Comparison of ENCODE assay signal across 17 cellular contexts in the genomic region with DNA sequence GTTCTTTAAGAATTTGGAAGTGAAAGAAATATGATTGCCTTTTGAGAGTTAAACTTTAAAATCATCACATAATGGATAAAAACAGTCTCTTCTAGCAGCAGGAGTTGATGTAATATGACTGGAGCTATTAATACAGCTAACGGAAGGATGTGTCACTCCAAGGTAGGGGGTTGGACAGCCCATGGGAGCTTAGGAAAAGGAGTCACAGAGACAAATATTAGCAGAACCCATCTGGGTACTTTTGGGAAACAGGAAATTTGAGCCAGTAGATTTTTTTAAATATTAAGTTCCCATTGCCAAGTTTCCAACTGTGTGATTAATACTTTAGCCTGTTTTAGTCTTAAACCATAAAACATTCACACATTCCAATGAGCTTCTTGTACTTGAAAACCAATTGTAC.
DNase-seq lines count a peak whose midpoint lies in the region; ATAC-seq, FAIRE-seq and TF ChIP-seq lines count a peak whose summit lies in the region.
"Had no signal": no experiment of that assay in that cellular context is flagged by ENCODE, and none has a peak within 500 bp of the region (broad histone marks: within the 10 kb centered on the region; RNA-seq: fewer than 3 reads in every experiment).

No MANE protein-coding gene starts in this region.

- no peaks in the 10 kb centered on the region for H3K4me1 Mint-ChIP-seq in activated CD4-positive, alpha-beta memory T cell treated with anti-CD3 and anti-CD28 coated beads, Interleukin-2, amount 10 ng/mL, durations not matched to agents 7 days and 5 days
- H3K4me1 Mint-ChIP-seq: natural killer cell had no signal

- TF ChIP-seq CTCF in brain microvascular endothelial cell (IDR thresholded peaks at IDR 0.05; ENCODE audit: low read depth, low read length, missing control alignments) (no peak), HepG2 (CRISPR knock-in tag; IDR thresholded peaks at IDR 0.05) (no peak)

- CTCF ChIA-PET in activated CD4-positive, alpha-beta memory T cell treated with anti-CD3 and anti-CD28 coated beads, Interleukin-2, amount 10 ng/mL, durations not matched to agents 7 days and 5 days (lab: Charles Lee): no interaction called here
- CTCF ChIA-PET in HepG2 (lab: Yijun Ruan, JAX; ENCODE audit: low intra/inter-chr PET ratio, low total read pairs): no interaction called here

- no peak for TF ChIP-seq EP300 in HepG2 (IDR thresholded peaks at IDR 0.05; ENCODE audit: low read depth in 2 of 2, low read length in 2 of 2)
- no peak for TF ChIP-seq EP300 in HepG2 (CRISPR knock-in tag; IDR thresholded peaks at IDR 0.05; ENCODE audit: borderline replicate concordance)

- BruUV-seq in HepG2 (replicated peaks; lab: Mats Ljungman, UMichigan): no TSS peak

- H3K9me3 ChIP-seq in HepG2 (ENCODE audit: low read length): no peaks in the 10 kb centered on the region
- H3K9me3 ChIP-seq: adrenal gland; BLaER1 treated with 17β-estradiol and CSF1 and Interleukin-3, amounts not matched to agents 10 nM and 100 nM; SJCRH30; suprapubic skin had no signal

- no peak for TF ChIP-seq RAD21 in HepG2 (CRISPR knock-in tag; IDR thresholded peaks at IDR 0.05)

- no peaks in the 10 kb centered on the region for H3K27me3 Mint-ChIP-seq in activated CD4-positive, alpha-beta memory T cell treated with anti-CD3 and anti-CD28 coated beads, Interleukin-2, amount 10 ng/mL, durations not matched to agents 7 days and 5 days

- no peaks in the 10 kb centered on the region for H3K79me2 ChIP-seq in HepG2 (ENCODE audit: insufficient read depth, low read length)

- peak; percentile 26 for ATAC-seq in sciatic nerve
- no peak for ATAC-seq in HepG2
- ATAC-seq: activated CD4-positive, CD25-positive, alpha-beta regulatory T cell treated with anti-CD3 and anti-CD28 coated beads, Interleukin-2, amount 50 U/mL, for 24 hours; natural killer cell had no signal

- FAIRE-seq in HepG2 (lab: Jason Lieb, UNC): no peak
- FAIRE-seq: colon had no signal

- intact Hi-C loops in sciatic nerve (cut with DNase I): no loop called here
- intact Hi-C loops in HepG2 (cut with micrococcal nuclease; ENCODE audit: unreplicated experiment): no loop called here

- H3K36me3 ChIP-seq in brain microvascular endothelial cell (replicated peaks) (no peaks in the 10 kb centered on the region), HepG2 (replicated peaks in 1 of 2; ENCODE audit: control insufficient read depth in 1 of 2, insufficient read depth in 2 of 2, low read length in 2 of 2) (no peaks in the 10 kb centered on the region)
- H3K36me3 ChIP-seq: adrenal gland; BLaER1 treated with 17β-estradiol and CSF1 and Interleukin-3, amounts not matched to agents 10 nM and 100 nM; SJCRH30; suprapubic skin had no signal

- H3K27me3 ChIP-seq in brain microvascular endothelial cell (replicated peaks) (no peaks in the 10 kb centered on the region), HepG2 (ENCODE audit: control insufficient read depth in 1 of 2, insufficient read depth in 2 of 2, low read length in 2 of 2) (no peaks in the 10 kb centered on the region)
- H3K27me3 ChIP-seq: adrenal gland; BLaER1 treated with 17β-estradiol and CSF1 and Interleukin-3, amounts not matched to agents 10 nM and 100 nM; SJCRH30; suprapubic skin had no signal

- no peaks in the 10 kb centered on the region for H3K4me1 ChIP-seq in HepG2 (ENCODE audit: insufficient read depth, low read length)
- H3K4me1 ChIP-seq: adrenal gland, suprapubic skin had no signal

- no peak overlapping the region for H3K27ac ChIP-seq in brain microvascular endothelial cell
- H3K27ac ChIP-seq in HepG2 (ENCODE audit: extremely low read length, insufficient read depth, low read length): no peak overlapping the region
- H3K27ac ChIP-seq: adrenal gland; BLaER1 treated with 17β-estradiol and CSF1 and Interleukin-3, amounts not matched to agents 10 nM and 100 nM; SJCRH30; skin epidermis; suprapubic skin had no signal

- no peaks in the 10 kb centered on the region for H3K36me3 Mint-ChIP-seq in activated CD4-positive, alpha-beta memory T cell treated with anti-CD3 and anti-CD28 coated beads, Interleukin-2, amount 10 ng/mL, durations not matched to agents 7 days and 5 days (ENCODE audit: low read depth)
- H3K36me3 Mint-ChIP-seq: natural killer cell had no signal

- no peak overlapping the region for H3K9ac ChIP-seq in HepG2 (ENCODE audit: insufficient read depth, low read depth, low read length)
- H3K9ac ChIP-seq: BLaER1 treated with 17β-estradiol and CSF1 and Interleukin-3, amounts not matched to agents 10 nM and 100 nM had no signal

- in situ Hi-C loops in brain microvascular endothelial cell (cut with HindIII; ENCODE audit: low pct_ligation_motif_present, low sequenced_read_pairs) (no loop called here), HepG2 (cut with HindIII; ENCODE audit: extremely low pct_ligation_motif_present, low pct_unique_long_range_greater_than_20kb) (no loop called here)

- POLR2A ChIA-PET in activated CD4-positive, alpha-beta memory T cell treated with anti-CD3 and anti-CD28 coated beads, Interleukin-2, amount 10 ng/mL, durations not matched to agents 7 days and 5 days (lab: Charles Lee): no interaction called here
- POLR2A ChIA-PET in HepG2 (lab: Yijun Ruan, JAX): no interaction called here

- 31% methylated on average over 1 of the region's 1 CpG for WGBS in HepG2 (ENCODE audit: low lambda C conversion rate)

- no peaks in the 10 kb centered on the region for H3K9me3 Mint-ChIP-seq in activated CD4-positive, alpha-beta memory T cell treated with anti-CD3 and anti-CD28 coated beads, Interleukin-2, amount 10 ng/mL, durations not matched to agents 7 days and 5 days

- H3K27ac Mint-ChIP-seq in activated CD4-positive, alpha-beta memory T cell treated with anti-CD3 and anti-CD28 coated beads, Interleukin-2, amount 10 ng/mL, durations not matched to agents 7 days and 5 days: no peak overlapping the region
- H3K27ac Mint-ChIP-seq: natural killer cell had no signal

- H2AFZ ChIP-seq in HepG2 (ENCODE audit: low read length): no peak overlapping the region

- no peak overlapping the region for H3K4me3 ChIP-seq in brain microvascular endothelial cell (ENCODE audit: low read depth, low read length)
- no peak overlapping the region for H3K4me3 ChIP-seq in HepG2 (replicated peaks in 1 of 3; ENCODE audit: insufficient read depth in 1 of 3, low read depth in 2 of 3, low read length in 3 of 3)
- H3K4me3 ChIP-seq: adrenal gland; BLaER1 treated with 17β-estradiol and CSF1 and Interleukin-3, amounts not matched to agents 10 nM and 100 nM; SJCRH30; skin epidermis; suprapubic skin had no signal

- DNase-seq in Daoy (ENCODE audit: low read depth) (peak; percentile 43), HT1080 (ENCODE audit: low read depth) (peak; percentile 46), brain microvascular endothelial cell (peak; percentile 24), sciatic nerve (ENCODE audit: low spot score) (no peak), NCI-H774 (lab: John Stamatoyannopoulos, UW) (no peak), HepG2 (ENCODE audit: low spot score) (no peak)
- no peak for DNase-seq in activated CD4-positive, alpha-beta memory T cell treated with anti-CD3 and anti-CD28 coated beads, Interleukin-2, amount 10 ng/mL, durations not matched to agents 7 days and 5 days
- DNase-seq: foreskin melanocyte, natural killer cell, NCI-H1436, SJCRH30 had no signal

- TF ChIP-seq POLR2A in HepG2 (IDR thresholded peaks at IDR 0.05; ENCODE audit: insufficient read depth in 1 of 2, low read depth in 2 of 2, low read length in 2 of 2): no peak

- H3K4me2 ChIP-seq in HepG2 (ENCODE audit: low read depth, low read length): no peak overlapping the region
- H3K4me2 ChIP-seq: BLaER1 treated with 17β-estradiol and CSF1 and Interleukin-3, amounts not matched to agents 10 nM and 100 nM had no signal

- no peak overlapping the region for H3K4me3 Mint-ChIP-seq in activated CD4-positive, alpha-beta memory T cell treated with anti-CD3 and anti-CD28 coated beads, Interleukin-2, amount 10 ng/mL, durations not matched to agents 7 days and 5 days
- H3K4me3 Mint-ChIP-seq: natural killer cell had no signal

- H4K20me1 ChIP-seq in HepG2 (ENCODE audit: insufficient read depth, low read length): no peaks in the 10 kb centered on the region
- H4K20me1 ChIP-seq: BLaER1 treated with 17β-estradiol and CSF1 and Interleukin-3, amounts not matched to agents 10 nM and 100 nM had no signal

TF ChIP-seq in HepG2, 621 proteins besides CTCF, POLR2A, EP300 and RAD21 (continues in another document):
- TF ChIP-seq GFI1 (CRISPR knock-in tag; IDR thresholded peaks at IDR 0.05; ENCODE audit: borderline replicate concordance) (no peak), POLR2G (IDR thresholded peaks at IDR 0.05; ENCODE audit: low read depth, low read length) (no peak), TGIF2 (CRISPR knock-in tag; IDR thresholded peaks at IDR 0.05) (no peak), ZBTB20 (CRISPR knock-in tag; IDR thresholded peaks at IDR 0.05; ENCODE audit: borderline replicate concordance, low read depth) (no peak), NFE2 (CRISPR knock-in tag; IDR thresholded peaks at IDR 0.05) (no peak)
- TF ChIP-seq, protein P1, sequence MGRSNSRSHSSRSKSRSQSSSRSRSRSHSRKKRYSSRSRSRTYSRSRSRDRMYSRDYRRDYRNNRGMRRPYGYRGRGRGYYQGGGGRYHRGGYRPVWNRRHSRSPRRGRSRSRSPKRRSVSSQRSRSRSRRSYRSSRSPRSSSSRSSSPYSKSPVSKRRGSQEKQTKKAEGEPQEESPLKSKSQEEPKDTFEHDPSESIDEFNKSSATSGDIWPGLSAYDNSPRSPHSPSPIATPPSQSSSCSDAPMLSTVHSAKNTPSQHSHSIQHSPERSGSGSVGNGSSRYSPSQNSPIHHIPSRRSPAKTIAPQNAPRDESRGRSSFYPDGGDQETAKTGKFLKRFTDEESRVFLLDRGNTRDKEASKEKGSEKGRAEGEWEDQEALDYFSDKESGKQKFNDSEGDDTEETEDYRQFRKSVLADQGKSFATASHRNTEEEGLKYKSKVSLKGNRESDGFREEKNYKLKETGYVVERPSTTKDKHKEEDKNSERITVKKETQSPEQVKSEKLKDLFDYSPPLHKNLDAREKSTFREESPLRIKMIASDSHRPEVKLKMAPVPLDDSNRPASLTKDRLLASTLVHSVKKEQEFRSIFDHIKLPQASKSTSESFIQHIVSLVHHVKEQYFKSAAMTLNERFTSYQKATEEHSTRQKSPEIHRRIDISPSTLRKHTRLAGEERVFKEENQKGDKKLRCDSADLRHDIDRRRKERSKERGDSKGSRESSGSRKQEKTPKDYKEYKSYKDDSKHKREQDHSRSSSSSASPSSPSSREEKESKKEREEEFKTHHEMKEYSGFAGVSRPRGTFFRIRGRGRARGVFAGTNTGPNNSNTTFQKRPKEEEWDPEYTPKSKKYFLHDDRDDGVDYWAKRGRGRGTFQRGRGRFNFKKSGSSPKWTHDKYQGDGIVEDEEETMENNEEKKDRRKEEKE (IDR thresholded peaks at IDR 0.05): no peak

Comparison
In these comparisons a context has a peak if more than half of its experiments do, and no peak if none do; other contexts are left out.
1. DNase-seq: peak in Daoy (single experiment), HT1080 (single experiment) and brain microvascular endothelial cell (single experiment); none in sciatic nerve (single experiment), NCI-H774 (single experiment), activated CD4-positive, alpha-beta memory T cell treated with anti-CD3 and anti-CD28 coated beads, Interleukin-2, amount 10 ng/mL, durations not matched to agents 7 days and 5 days (single experiment) and HepG2 (single experiment).